Comparison of ENCODE assay signal across 8 cellular contexts in genomic region chr4:67700119-67700873, GRCh38. TPM values are rescaled to one million over a fixed set of nuclear protein-coding genes. Genes with fewer than 3 reads are reported as not detected.
A peak's percentile ranks its signal among the peaks of the same experiment; 100 is the strongest.
DNase-seq lines count a peak whose midpoint lies in the region; ATAC-seq, FAIRE-seq and TF ChIP-seq lines count a peak whose summit lies in the region.

No MANE protein-coding gene starts in this region.

- no peak for TF ChIP-seq CTCF in adrenal gland (IDR thresholded peaks at IDR 0.05)

- H3K27ac ChIP-seq in adrenal gland (peak overlapping the region; percentile 45 to 88 (median 87)), small intestine (ENCODE audit: low read depth in 1 of 2, low read length in 1 of 2) (peak overlapping the region; percentile 79 to 96)

- intact Hi-C loops in adrenal gland (cut with DNase I): no loop called here

- DNase-seq in DMS153 treated with DMSO at 0.1 percent for 48 hours (lab: John Stamatoyannopoulos, UW; ENCODE audit: unreplicated experiment) (peak; percentile 10), DMS153 (lab: John Stamatoyannopoulos, UW) (no peak), MG63 (no peak), adrenal gland (peak in 1 of 7 donors; percentile 25), small intestine (peak; percentile 50), NCI-H187 treated with DMSO at 0.1 percent for 48 hours (lab: John Stamatoyannopoulos, UW) (no peak)

- H3K4me1 ChIP-seq in adrenal gland (replicated peaks in 1 of 2): peaks cover 7 to 22% of the 10 kb centered on the region in 2 donors
- peaks cover 5 to 7% of the 10 kb centered on the region in 2 donors for H3K4me1 ChIP-seq in small intestine (ENCODE audit: control insufficient read depth in 2 of 2, insufficient read depth in 1 of 2, low read depth in 1 of 2, low read length in 1 of 2)

- H3K9me3 ChIP-seq in MG63 (no peaks in the 10 kb centered on the region), adrenal gland (replicated peaks in 1 of 3) (no peaks in the 10 kb centered on the region), small intestine (ENCODE audit: control insufficient read depth, low read depth) (no peaks in the 10 kb centered on the region)

- ATAC-seq in GM21447 (IDR thresholded peaks at IDR 0.05; ENCODE audit: unreplicated experiment): peak; percentile 15

- peak overlapping the region; percentile 82 for H3K4me3 ChIP-seq in MG63
- H3K4me3 ChIP-seq in adrenal gland: peak overlapping the region; percentile 46 to 95 (median 85)
- peak overlapping the region; percentile 85 for H3K4me3 ChIP-seq in iPS-11a (ENCODE audit: low read depth, low read length)
- peak overlapping the region; percentile 55 to 82 for H3K4me3 ChIP-seq in small intestine (ENCODE audit: low read depth in 1 of 2, low read length in 2 of 2)

- no peaks in the 10 kb centered on the region for H3K27me3 ChIP-seq in MG63
- no peaks in the 10 kb centered on the region for H3K27me3 ChIP-seq in adrenal gland
- H3K27me3 ChIP-seq in small intestine (ENCODE audit: control insufficient read depth in 2 of 2, insufficient read depth in 2 of 2, low read length in 2 of 2): no peaks in the 10 kb centered on the region

- TF ChIP-seq POLR2A in adrenal gland (IDR thresholded peaks at IDR 0.05): no peak

- WGBS in adrenal gland, 4 donors: 9 to 23% (median 14%) methylated on average over 8 to 17 of the region's 17 CpGs
- WGBS in small intestine, 3 donors: 2 to 8% (median 4%) methylated on average over 17 of the region's 17 CpGs

- FAIRE-seq in small intestine (lab: Jason Lieb, UNC): no peak

- 0 out of 2 replicates have a peak, but pooled peaks cover 2% of the 10 kb centered on the region for H3K36me3 ChIP-seq in MG63
- H3K36me3 ChIP-seq in adrenal gland (replicated peaks in 1 of 2): no peaks in the 10 kb centered on the region
- no peaks in the 10 kb centered on the region for H3K36me3 ChIP-seq in small intestine (ENCODE audit: control insufficient read depth in 2 of 2, insufficient read depth in 2 of 2, low read length in 2 of 2)

RNA-seq across cellular contexts. Expression of gene UBA6, which starts 0.7 kb away (rescaled TPM):
- 55.2 and 100 TPM in 2 replicates for total RNA-seq in MG63 (2014; rRNA removed; shearing (Covaris generic); ENCODE audit: low replicate concordance)
- total RNA-seq in adrenal gland: 10 to 100 TPM; 31.4 to 77.0 (median 44.9) TPM
- polyA plus RNA-seq in adrenal gland (10 to 100 TPM in 2 of 3 donors, 1 to 10 TPM in 1; 7.5 to 27.2 (median 11.7) TPM), small intestine (10 to 100 TPM in 1 of 3 donors, 1 to 10 TPM in 2; 5.4 to 12.2 (median 6.0) TPM)

RNA-seq across cellular contexts. Expression of gene GNRHR, which starts 53.9 kb away (rescaled TPM):
- not detected in 2 replicates for total RNA-seq in MG63 (2014; rRNA removed; shearing (Covaris generic); ENCODE audit: low replicate concordance)
- total RNA-seq in adrenal gland: under 1 TPM in 2 of 8 donors, not detected in 6; 0.11 to 0.21 TPM
- polyA plus RNA-seq in adrenal gland: 1 to 10 TPM in 1 of 3 donors, not detected in 2; 1.8 TPM
- not detected for polyA plus RNA-seq in small intestine

Comparison
In these comparisons a context has a peak if more than half of its experiments do, and no peak if none do; other contexts are left out.
1. DNase-seq: peak in DMS153 treated with DMSO at 0.1 percent for 48 hours (single experiment) and small intestine (single experiment); none in DMS153 (single experiment), MG63 (single experiment) and NCI-H187 treated with DMSO at 0.1 percent for 48 hours (single experiment).
2. Peak in every context shown above with its lines, with median percentiles within 50 percentile points of each other: H3K4me3 ChIP-seq.